22 cellular contexts compared by ENCODE assay signal in genomic region chr16:21710938-21711337, GRCh38. TPM values are rescaled to one million over a fixed set of nuclear protein-coding genes. Genes with fewer than 3 reads are reported as not detected.
"Had no signal": no experiment of that assay in that cellular context is flagged by ENCODE, and none has a peak within 500 bp of the region (broad histone marks: within the 10 kb centered on the region; RNA-seq: fewer than 3 reads in every experiment).

No MANE protein-coding gene starts in this region.

- H3K27ac ChIP-seq: VCaP had no signal

- DNase-seq: activated CD4-positive, alpha-beta memory T cell treated with anti-CD3 and anti-CD28 coated beads, Interleukin-2, amount 10 ng/mL, durations not matched to agents 7 days and 5 days; activated CD4-positive, alpha-beta T cell treated with anti-CD3 and anti-CD28 coated beads for 36 hours; activated CD4-positive, alpha-beta T cell treated with anti-CD3 and anti-CD28 coated beads, Interleukin-2, amount 50 U/mL, for 1 hour; activated T-cell treated with anti-CD3 and anti-CD28 coated beads, Interleukin-2, amount 50 U/mL, for 72 hours; aorta; KBM-7; NCI-H1048; NCI-H146; NCI-H187 treated with DMSO at 0.1 percent for 48 hours; NCI-H2081 treated with DMSO at 0.1 percent for 48 hours; NCI-H526; NCI-H774; RPMI8226; SK-N-SH; T-helper 1 cell had no signal

- H3K4me2 ChIP-seq: SK-N-SH had no signal

- H3K9me2 ChIP-seq: SK-N-SH had no signal

- H3K9ac ChIP-seq: SK-N-SH had no signal

- ATAC-seq: activated CD4-positive, alpha-beta T cell treated with anti-CD3 and anti-CD28 coated beads for 36 hours; activated T-cell treated with anti-CD3 and anti-CD28 coated beads, Interleukin-2, amount 50 U/mL, for 72 hours; Panc1; Right ventricle myocardium inferior had no signal

- H3K9me3 ChIP-seq: SK-N-SH had no signal

RNA-seq across cellular contexts. Expression of gene OTOA, which starts 47.2 kb away (rescaled TPM):
- total RNA-seq: M059J, NCI-H460, OCI-LY7, Right ventricle myocardium inferior had no signal
- polyA plus RNA-seq: aorta had no signal

RNA-seq across cellular contexts. Expression of gene IGSF6, which starts 58.5 kb away (rescaled TPM):
- total RNA-seq: LHCN-M2, M059J, NCI-H460 had no signal
- polyA plus RNA-seq: SK-N-SH had no signal
